1 cellular context compared by ENCODE assay signal in genomic region chr16:69329369-69330285, GRCh38.
TF ChIP-seq lines count a peak whose summit lies in the region.

No MANE protein-coding gene starts in this region.

TF ChIP-seq in H1, 55 proteins besides CTCF, POLR2A, EP300 and RAD21:
- TF ChIP-seq ASH2L (IDR thresholded peaks at IDR 0.05; ENCODE audit: low read length) (peak; percentile 42), SIN3A (conservative IDR thresholded peaks at IDR 0.05 in 1 of 2, IDR thresholded peaks at IDR 0.05 in 1 of 2; ENCODE audit: low read depth in 1 of 2, low read length in 2 of 2) (0 out of 4 replicates have a peak, but pooled peaks of 1 of the 2 experiments have one; percentile 73), HDAC6 (IDR thresholded peaks at IDR 0.05; ENCODE audit: low read depth, low read length) (no peak), KDM4A (IDR thresholded peaks at IDR 0.05; ENCODE audit: low read depth, low read length, severe bottlenecking) (peak; percentile 66), POLR2AphosphoS5 (IDR thresholded peaks at IDR 0.05; ENCODE audit: low read depth, low read length) (0 out of 2 replicates have a peak, but pooled peaks have one; percentile 1)
